ENCODE assay signal across 8 cellular contexts in the genomic region with DNA sequence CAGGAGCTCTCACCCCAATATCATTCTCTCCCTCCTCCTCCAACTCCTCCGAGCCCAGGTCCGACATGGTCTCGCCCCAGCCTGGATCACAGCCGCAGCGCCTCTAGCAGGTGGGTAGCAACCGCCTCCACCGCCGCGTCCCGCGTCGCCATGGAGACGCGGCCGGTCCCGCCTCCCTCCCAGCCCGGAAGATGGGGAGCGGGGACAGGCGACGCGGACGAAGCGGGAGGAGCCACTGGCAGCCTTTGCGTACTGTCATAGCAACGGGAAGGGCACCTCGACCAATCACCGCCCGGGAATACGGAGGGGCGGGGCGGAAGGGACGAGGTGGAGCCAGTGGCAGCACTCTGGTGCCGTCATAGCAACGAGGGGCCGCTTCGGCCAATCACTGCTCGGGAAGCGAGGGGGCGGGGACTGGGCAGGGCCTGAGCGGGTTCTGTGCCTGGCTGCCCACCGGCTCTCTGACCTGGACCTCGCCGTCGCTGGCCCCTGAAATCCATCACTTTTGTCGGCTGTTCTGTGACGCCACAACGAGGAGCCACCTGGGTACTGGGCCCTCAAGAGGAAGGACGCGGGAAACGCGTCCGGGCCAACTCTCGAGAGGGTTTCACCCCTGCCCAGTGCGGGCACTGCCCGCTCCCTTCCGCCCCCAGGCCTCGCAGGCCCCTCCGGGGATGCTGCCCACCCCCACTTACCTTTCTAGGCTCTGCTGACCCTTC. TPM values are rescaled to one million over a fixed set of nuclear protein-coding genes. Genes with fewer than 3 reads are reported as not detected.
DNase-seq lines count a peak whose midpoint lies in the region; ATAC-seq, FAIRE-seq and TF ChIP-seq lines count a peak whose summit lies in the region.

TSS of gene RSPH1 (minus strand) at position 105 of the 719 bp plus-strand sequence. CDS start at position 67, 38 bp downstream.

- FAIRE-seq in H54 (lab: Jason Lieb, UNC) = peak; percentile 89

- CTCF ChIA-PET in RWPE1 (lab: Yijun Ruan, JAX) = interaction anchor here (0.6 kb wide), 1 partner anchor 16 kb away, joined by 3 read pairs; no protein-coding TSS in a partner anchor

- H3K27ac ChIP-seq in RWPE1 = 0 out of 2 replicates have a peak within 1 kb of the TSS, but pooled peaks have one; percentile 15

- H3K4me3 Mint-ChIP-seq in naive thymus-derived CD8-positive, alpha-beta T cell = peak within 1 kb of the TSS; percentile 81 to 94 (median 90)
- peak within 1 kb of the TSS; percentile 87 to 95 for H3K4me3 Mint-ChIP-seq in stimulated activated naive B cell treated with anti-CD40 and anti-IgM and Interleukin-4, amounts not matched to agents 10 μg/mL and 1 μg/mL and 100 μg/mL, for 72 hours

- H3K4me1 Mint-ChIP-seq in naive thymus-derived CD8-positive, alpha-beta T cell = peaks cover 9 to 18% (median 16%) of the 10 kb centered on the region in 4 donors
- H3K4me1 Mint-ChIP-seq in stimulated activated naive B cell treated with anti-CD40 and anti-IgM and Interleukin-4, amounts not matched to agents 10 μg/mL and 1 μg/mL and 100 μg/mL, for 72 hours = peaks cover 16% of the 10 kb centered on the region in 2 donors

- no peaks in the 10 kb centered on the region for H3K9me3 Mint-ChIP-seq in naive thymus-derived CD8-positive, alpha-beta T cell
- H3K9me3 Mint-ChIP-seq in stimulated activated naive B cell treated with anti-CD40 and anti-IgM and Interleukin-4, amounts not matched to agents 10 μg/mL and 1 μg/mL and 100 μg/mL, for 72 hours = no peaks in the 10 kb centered on the region

- peak; percentile 100 for DNase-seq in ELF-1 (ENCODE audit: low read depth, low spot score)
- peak; percentile 99 for DNase-seq in H54 (ENCODE audit: insufficient read length, low spot score)
- DNase-seq in LoVo (ENCODE audit: low spot score) = peak; percentile 99
- DNase-seq in RWPE1 (ENCODE audit: low spot score) = peak; percentile 97
- DNase-seq in activated T-helper 9 cell treated with anti-CD3 and anti-CD28 coated beads, Interleukin-2, amount 50 U/mL, for 16 hours (ENCODE audit: low read depth) = peak; percentile 99
- peak; percentile 89 for DNase-seq in fibroblast of peridontal ligament (ENCODE audit: extremely low read depth)
- peak; percentile 95 to 100 (median 99) for DNase-seq in naive thymus-derived CD8-positive, alpha-beta T cell
- peak; percentile 99 for DNase-seq in stimulated activated naive B cell treated with anti-CD40 and anti-IgM and Interleukin-4, amounts not matched to agents 10 μg/mL and 1 μg/mL and 100 μg/mL, for 72 hours

- POLR2A ChIA-PET in RWPE1 (lab: Yijun Ruan, JAX; ENCODE audit: low non-redundant PET) = no interaction called here
- POLR2A ChIA-PET in naive thymus-derived CD8-positive, alpha-beta T cell (lab: Charles Lee) = interaction anchor here (0.7 to 2.6 kb wide), 6 partner anchors 16 to 396 kb away, joined by 3 to 7 read pairs (median 4); partner anchors contain the start of genes NDUFV3, SLC37A1 and UBASH3A

- no peak for TF ChIP-seq CTCF in RWPE1 (conservative IDR thresholded peaks at IDR 0.05; ENCODE audit: low read depth)

- H3K27ac Mint-ChIP-seq in naive thymus-derived CD8-positive, alpha-beta T cell = peak within 1 kb of the TSS; percentile 77 to 98 (median 92)
- peak within 1 kb of the TSS; percentile 94 for H3K27ac Mint-ChIP-seq in stimulated activated naive B cell treated with anti-CD40 and anti-IgM and Interleukin-4, amounts not matched to agents 10 μg/mL and 1 μg/mL and 100 μg/mL, for 72 hours

- no peaks in the 10 kb centered on the region for H3K36me3 Mint-ChIP-seq in naive thymus-derived CD8-positive, alpha-beta T cell
- H3K36me3 Mint-ChIP-seq in stimulated activated naive B cell treated with anti-CD40 and anti-IgM and Interleukin-4, amounts not matched to agents 10 μg/mL and 1 μg/mL and 100 μg/mL, for 72 hours = no peaks in the 10 kb centered on the region

- TF ChIP-seq POLR2A in H54 (IDR thresholded peaks at IDR 0.05; ENCODE audit: low read depth, low read length) = peak; percentile 61

- H3K27me3 Mint-ChIP-seq in naive thymus-derived CD8-positive, alpha-beta T cell = no peaks in the 10 kb centered on the region
- peaks cover 0 to 4% of the 10 kb centered on the region in 2 donors for H3K27me3 Mint-ChIP-seq in stimulated activated naive B cell treated with anti-CD40 and anti-IgM and Interleukin-4, amounts not matched to agents 10 μg/mL and 1 μg/mL and 100 μg/mL, for 72 hours

- ATAC-seq in naive thymus-derived CD8-positive, alpha-beta T cell = peak; percentile 93 to 95
- ATAC-seq in stimulated activated naive B cell treated with anti-CD40 and anti-IgM and Interleukin-4, amounts not matched to agents 10 μg/mL and 1 μg/mL and 100 μg/mL, for 72 hours (replicated peaks) = peak; percentile 98 to 99

RNA-seq across cellular contexts. Expression of gene RSPH1, which starts in this region (rescaled TPM):
- total RNA-seq in naive thymus-derived CD8-positive, alpha-beta T cell = under 1 TPM in 1 of 2 experiments, not detected in 1; 0.14 TPM
- polyA plus RNA-seq in naive thymus-derived CD8-positive, alpha-beta T cell = not detected

Comparison
In these comparisons a context has a peak if more than half of its experiments do, and no peak if none do; other contexts are left out.
1. Peak in every context shown above with its lines: DNase-seq, ATAC-seq and H3K27ac ChIP-seq.
2. Peak in DNase-seq and ATAC-seq in naive thymus-derived CD8-positive, alpha-beta T cell; RNA of the gene not detected or under 1 TPM.